Comparison of ENCODE assay signal across 8 cellular contexts in the genomic region with DNA sequence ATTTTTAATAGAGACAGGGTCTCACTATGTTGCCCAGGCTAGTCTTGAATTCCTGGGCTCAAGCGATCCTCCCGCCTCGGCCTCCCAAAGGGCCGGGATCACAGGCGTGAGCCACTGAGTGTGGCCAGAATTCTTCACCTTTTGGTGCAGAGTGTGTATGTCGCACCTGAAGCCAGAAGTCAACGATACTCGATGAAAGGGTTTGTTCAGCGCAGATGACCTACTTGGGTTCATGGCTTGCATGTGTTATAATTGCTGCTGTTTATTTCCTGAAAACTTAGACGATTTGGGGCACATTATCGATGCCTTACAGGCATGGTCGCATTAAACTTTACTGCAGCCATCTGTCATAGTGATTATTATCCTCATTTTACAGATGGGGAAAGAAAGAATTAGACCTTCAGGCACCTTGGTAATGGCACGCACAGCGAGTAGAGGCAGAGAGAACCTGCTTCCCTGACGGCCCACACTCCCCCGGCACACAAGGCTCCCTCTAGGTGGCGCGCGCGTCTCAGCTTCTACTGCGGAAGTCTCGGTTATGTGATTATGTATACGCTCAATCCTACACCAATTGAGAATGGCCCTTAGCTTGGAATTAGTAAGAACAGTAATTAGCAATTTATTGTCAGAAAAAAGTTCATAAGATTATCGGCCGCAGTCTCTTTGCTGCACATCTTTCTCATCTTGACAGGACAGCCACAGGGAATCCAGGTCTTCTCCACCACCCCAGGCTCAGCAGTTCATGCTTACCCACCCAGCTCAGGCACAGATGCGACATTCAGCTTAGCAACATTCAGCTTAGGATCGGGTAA.
DNase-seq lines count a peak whose midpoint lies in the region; ATAC-seq, FAIRE-seq and TF ChIP-seq lines count a peak whose summit lies in the region.

No MANE protein-coding gene starts in this region.

- peak; percentile 92 for TF ChIP-seq CTCF in D721Med (IDR thresholded peaks at IDR 0.05; ENCODE audit: insufficient read depth, missing control alignments)

- no peak for TF ChIP-seq POLR2A in erythroblast (IDR thresholded peaks at IDR 0.05; ENCODE audit: low read length)

- H3K36me3 Mint-ChIP-seq in naive B cell, result no peaks in the 10 kb centered on the region

- no peaks in the 10 kb centered on the region for H3K9me3 Mint-ChIP-seq in naive B cell

- ATAC-seq in GM21619 (IDR thresholded peaks at IDR 0.05; ENCODE audit: unreplicated experiment) (peak; percentile 86), naive B cell (ENCODE audit: low read depth in 2 of 2) (peak; percentile 87 to 90)

- H3K4me3 Mint-ChIP-seq in naive B cell, result peak overlapping the region in 7 of 8 donors; percentile 10 to 71 (median 58)

- no peak for DNase-seq in D721Med (ENCODE audit: insufficient read length, low spot score)
- peak; percentile 75 for DNase-seq in KG1 (lab: John Stamatoyannopoulos, UW)
- peak; percentile 81 for DNase-seq in OCI-M2 (lab: John Stamatoyannopoulos, UW; ENCODE audit: unreplicated experiment)
- DNase-seq in activated T-cell treated with anti-CD3 and anti-CD28 coated beads for 24 hours (ENCODE audit: low read depth), result peak; percentile 72
- DNase-seq in erythroblast (lab: John Stamatoyannopoulos, UW), result peak; percentile 85 to 91
- DNase-seq in naive B cell, result peak; percentile 72
- DNase-seq in stimulated activated CD8-positive, alpha-beta memory T cell treated with anti-CD3 and anti-CD28 coated beads, Interleukin-7, amount 100 ng/mL, for 24 hours (ENCODE audit: low read depth), result peak; percentile 78

- H3K27me3 Mint-ChIP-seq in naive B cell, result no peaks in the 10 kb centered on the region

- no peak for FAIRE-seq in D721Med (lab: Jason Lieb, UNC)

- H3K4me1 Mint-ChIP-seq in naive B cell, result peaks cover 5 to 19% (median 12%) of the 10 kb centered on the region in 3 donors

- peak overlapping the region in 3 of 6 donors; percentile 5 to 88 (median 70) for H3K27ac Mint-ChIP-seq in naive B cell
